1 cellular context compared by ENCODE assay signal in the genomic region with DNA sequence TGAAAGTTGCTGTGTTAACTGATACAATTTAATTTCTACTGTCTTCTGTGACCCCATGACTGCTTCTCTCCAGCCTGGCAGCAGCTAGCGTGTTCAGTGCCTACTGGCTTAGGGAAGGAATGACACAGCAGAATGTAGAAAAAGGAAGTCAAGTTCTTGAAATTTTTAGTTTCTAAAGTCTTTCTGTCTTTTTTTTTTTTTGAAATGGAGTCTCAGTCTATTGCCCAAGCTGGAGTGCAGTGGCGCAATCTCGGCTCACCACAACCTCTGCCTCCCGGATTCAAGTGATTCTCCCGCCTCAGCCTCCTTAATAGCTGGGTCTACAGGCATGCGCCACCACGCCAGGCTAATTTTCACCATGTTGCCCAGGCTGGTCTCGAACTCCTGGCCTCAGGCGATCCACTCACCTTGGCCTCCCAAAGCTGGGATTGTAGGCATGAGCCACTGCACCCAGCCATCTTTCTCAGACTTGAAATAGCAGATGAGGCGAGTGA.
TF ChIP-seq lines count a peak whose summit lies in the region.

No MANE protein-coding gene starts in this region.

TF ChIP-seq in GM12878, 131 proteins besides CTCF, POLR2A, EP300 and RAD21 (continued from another document):
- TF ChIP-seq ETV6 (conservative IDR thresholded peaks at IDR 0.05 in 1 of 2, IDR thresholded peaks at IDR 0.05 in 1 of 2; ENCODE audit: borderline replicate concordance in 1 of 2, low read depth in 1 of 2) (peak in 1 of 2 experiments; percentile 80; a peak in 2 of 4 replicates), ATF7 (IDR thresholded peaks at IDR 0.05; ENCODE audit: low read depth) (peak; percentile 53; the same call in 1 of the 2 replicates), HDGF (IDR thresholded peaks at IDR 0.05) (no peak), POU2F2 (IDR thresholded peaks at IDR 0.05; ENCODE audit: borderline replicate concordance, low read depth, low read length) (0 out of 3 replicates have a peak, but pooled peaks have one; percentile 31), CHD1 (IDR thresholded peaks at IDR 0.05; ENCODE audit: low read depth, low read length) (no peak), DPF2 (IDR thresholded peaks at IDR 0.05) (no peak; the same call in 1 of the 2 replicates), TCF7 (IDR thresholded peaks at IDR 0.05; ENCODE audit: borderline replicate concordance) (no peak), RELA (IDR thresholded peaks at IDR 0.05; ENCODE audit: borderline replicate concordance, partially characterized antibody) (no peak), IKZF1 (conservative IDR thresholded peaks at IDR 0.05) (0 out of 2 replicates have a peak, but pooled peaks have one; percentile 25), IKZF2 (IDR thresholded peaks at IDR 0.05) (peak; percentile 68 to 75; a peak in 3 of 4 replicates), CREB1 (IDR thresholded peaks at IDR 0.05; ENCODE audit: low read depth) (no peak)
- TF ChIP-seq, protein P1, sequence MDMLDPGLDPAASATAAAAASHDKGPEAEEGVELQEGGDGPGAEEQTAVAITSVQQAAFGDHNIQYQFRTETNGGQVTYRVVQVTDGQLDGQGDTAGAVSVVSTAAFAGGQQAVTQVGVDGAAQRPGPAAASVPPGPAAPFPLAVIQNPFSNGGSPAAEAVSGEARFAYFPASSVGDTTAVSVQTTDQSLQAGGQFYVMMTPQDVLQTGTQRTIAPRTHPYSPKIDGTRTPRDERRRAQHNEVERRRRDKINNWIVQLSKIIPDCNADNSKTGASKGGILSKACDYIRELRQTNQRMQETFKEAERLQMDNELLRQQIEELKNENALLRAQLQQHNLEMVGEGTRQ (IDR thresholded peaks at IDR 0.05; ENCODE audit: borderline replicate concordance, low read depth, low read length) = no peak
TF ChIP-seq in GM12878: peak in this region for 25.
